ENCODE assay signal across 17 cellular contexts in genomic region chr15:70277556-70277955, GRCh38.
"Had no signal": no experiment of that assay in that cellular context is flagged by ENCODE, and none has a peak within 500 bp of the region (broad histone marks: within the 10 kb centered on the region; RNA-seq: fewer than 3 reads in every experiment).

No MANE protein-coding gene starts in this region.

- H3K27ac ChIP-seq: esophagus squamous epithelium, neural progenitor cell, ovary, tibial artery, upper lobe of left lung, vagina had no signal

- DNase-seq: effector memory CD8-positive, alpha-beta T cell; esophagus squamous epithelium; foreskin fibroblast; kidney; left cardiac atrium; mesendoderm; naive thymus-derived CD4-positive, alpha-beta T cell; nucleus accumbens; right cardiac atrium; stimulated activated CD4-positive, alpha-beta T cell treated with anti-CD3 and anti-CD28 coated beads, Interleukin-4, amount 100 ng/mL, for 1 hour; upper lobe of left lung had no signal

- H3K36me3 ChIP-seq: esophagus squamous epithelium, neural progenitor cell, ovary, tibial artery, upper lobe of left lung, vagina had no signal

- ATAC-seq: effector memory CD8-positive, alpha-beta T cell; left cardiac atrium; naive thymus-derived CD4-positive, alpha-beta T cell; right cardiac atrium; stimulated activated memory B cell treated with anti-CD40 and anti-IgM and Interleukin-4, amounts not matched to agents 10 μg/mL and 1 μg/mL and 100 μg/mL, for 72 hours had no signal

- H3K4me1 ChIP-seq: esophagus squamous epithelium had no signal

- H3K27me3 ChIP-seq: neural progenitor cell, ovary, tibial artery, upper lobe of left lung, vagina had no signal

- H3K4me3 ChIP-seq: esophagus squamous epithelium, neural progenitor cell, ovary, smooth muscle cell, tibial artery, upper lobe of left lung, vagina had no signal

- H3K9me3 ChIP-seq: esophagus squamous epithelium, ovary, tibial artery, upper lobe of left lung, vagina had no signal
